In genomic region chr14:70993931-70994330, GRCh38 we compare ENCODE assay signal across 10 cellular contexts.
"Had no signal": no experiment of that assay in that cellular context is flagged by ENCODE, and none has a peak within 500 bp of the region (broad histone marks: within the 10 kb centered on the region; RNA-seq: fewer than 3 reads in every experiment).

No MANE protein-coding gene starts in this region.

- H3K4me3 ChIP-seq: GM23248, HAP-1 had no signal

- H3K36me3 ChIP-seq: HAP-1 had no signal

- DNase-seq: GM23248, GOT3, H7, HFFc6, Karpas-422, KBM-7 had no signal

- ATAC-seq: HCT116, HepG2 had no signal

- H3K9me3 ChIP-seq: HAP-1 had no signal

- FAIRE-seq: HepG2 had no signal

- H3K27ac ChIP-seq: GM23248, KMS-11 had no signal
